In genomic region chr16:29811170-29811895, GRCh38 we compare ENCODE assay signal across 8 cellular contexts. TPM values are rescaled to one million over a fixed set of nuclear protein-coding genes. Genes with fewer than 3 reads are reported as not detected.
DNase-seq lines count a peak whose midpoint lies in the region; ATAC-seq, FAIRE-seq and TF ChIP-seq lines count a peak whose summit lies in the region.

No MANE protein-coding gene starts in this region.

- H3K4me1 ChIP-seq in DOHH2 (ENCODE audit: control insufficient read depth, low read length) = peaks cover 72% of the 10 kb centered on the region
- H3K4me1 ChIP-seq in keratinocyte (ENCODE audit: control insufficient read depth, extremely low read depth, insufficient read depth, low read length) = peaks cover 34% of the 10 kb centered on the region
- peaks cover 47% of the 10 kb centered on the region for H3K4me1 ChIP-seq in smooth muscle cell (ENCODE audit: low read depth)

- H3K9ac ChIP-seq in keratinocyte (ENCODE audit: control insufficient read depth, extremely low read depth, insufficient read depth, low read length) (peak overlapping the region; percentile 47), smooth muscle cell (ENCODE audit: low read depth) (peak overlapping the region; percentile 77)

- peak; percentile 74 for FAIRE-seq in keratinocyte (lab: Jason Lieb, UNC)

- TF ChIP-seq CTCF in DOHH2 (IDR thresholded peaks at IDR 0.05; ENCODE audit: low read depth, low read length, poor library complexity, severe bottlenecking) (no peak), WERI-Rb-1 (IDR thresholded peaks at IDR 0.05; ENCODE audit: low read depth, low read length) (no peak), keratinocyte (optimal IDR thresholded peaks at IDR 0.05 in 1 of 3, IDR thresholded peaks at IDR 0.05 in 1 of 3, conservative IDR thresholded peaks at IDR 0.05 in 1 of 3; ENCODE audit: extremely low read depth in 1 of 3, insufficient read depth in 2 of 3, low read length in 3 of 3) (no peak), smooth muscle cell (IDR thresholded peaks at IDR 0.05; ENCODE audit: borderline replicate concordance, insufficient read depth, poor library complexity, severe bottlenecking) (no peak)

- H3K4me3 ChIP-seq in DOHH2 (ENCODE audit: low read length) = peak overlapping the region; percentile 97
- peak overlapping the region; percentile 78 for H3K4me3 ChIP-seq in WERI-Rb-1 (ENCODE audit: low read depth, low read length)
- H3K4me3 ChIP-seq in keratinocyte (ENCODE audit: control insufficient read depth in 2 of 3, extremely low read depth in 1 of 3, insufficient read depth in 2 of 3, low read depth in 1 of 3, low read length in 3 of 3) = peak overlapping the region; percentile 23 to 72 (median 53)
- peak overlapping the region; percentile 63 for H3K4me3 ChIP-seq in smooth muscle cell

- peak overlapping the region; percentile 97 for H3K4me2 ChIP-seq in DOHH2 (ENCODE audit: low read length)
- peak overlapping the region; percentile 94 for H3K4me2 ChIP-seq in keratinocyte (ENCODE audit: control insufficient read depth, extremely low read depth, insufficient read depth, low read depth, low read length)
- peak overlapping the region; percentile 94 for H3K4me2 ChIP-seq in smooth muscle cell

- H4K20me1 ChIP-seq in DOHH2 (ENCODE audit: control insufficient read depth, insufficient read depth, low read depth, low read length) = peaks cover 24% of the 10 kb centered on the region
- H4K20me1 ChIP-seq in keratinocyte (ENCODE audit: control insufficient read depth, extremely low read depth, insufficient read depth, low read length) = no peaks in the 10 kb centered on the region
- peaks cover 28% of the 10 kb centered on the region for H4K20me1 ChIP-seq in smooth muscle cell (ENCODE audit: low read depth)

- H3K9me2 ChIP-seq in DOHH2 (replicated peaks; ENCODE audit: control insufficient read depth, low read length) = no peaks in the 10 kb centered on the region

- H3K27ac ChIP-seq in DOHH2 (ENCODE audit: low read depth, low read length) (peak overlapping the region; percentile 7; the same call in 1 of the 2 replicates), WERI-Rb-1 (peak overlapping the region; percentile 94), cingulate gyrus (ENCODE audit: low read depth, low read length) (peak overlapping the region; percentile 97), keratinocyte (ENCODE audit: control insufficient read depth, insufficient read depth, low read length) (peak overlapping the region; percentile 26), smooth muscle cell (ENCODE audit: low read depth) (peak overlapping the region; percentile 95)

- no peaks in the 10 kb centered on the region for H3K9me3 ChIP-seq in DOHH2 (ENCODE audit: control insufficient read depth, insufficient read depth, low read length)
- no peaks in the 10 kb centered on the region for H3K9me3 ChIP-seq in WERI-Rb-1 (ENCODE audit: severe bottlenecking)
- no peaks in the 10 kb centered on the region for H3K9me3 ChIP-seq in keratinocyte (ENCODE audit: control insufficient read depth, low read depth, low read length)
- no peaks in the 10 kb centered on the region for H3K9me3 ChIP-seq in smooth muscle cell (replicated peaks; ENCODE audit: low read depth)

- peak overlapping the region; percentile 33 for H2AFZ ChIP-seq in keratinocyte (ENCODE audit: control insufficient read depth, low read length)
- peak overlapping the region; percentile 25 for H2AFZ ChIP-seq in smooth muscle cell (ENCODE audit: low read depth)

- peaks cover 13% of the 10 kb centered on the region for H3F3A ChIP-seq in DOHH2 (ENCODE audit: control insufficient read depth, insufficient read depth)
- H3F3A ChIP-seq in smooth muscle cell (ENCODE audit: low read depth) = peaks cover 29% of the 10 kb centered on the region

- DNase-seq in NCI-H2171 treated with DMSO at 0.1 percent for 48 hours (lab: John Stamatoyannopoulos, UW) = peak; percentile 88
- peak; percentile 98 for DNase-seq in WERI-Rb-1
- no peak for DNase-seq in keratinocyte (ENCODE audit: low read depth, low spot score)
- peak; percentile 88 for DNase-seq in smooth muscle cell (lab: John Stamatoyannopoulos, UW; ENCODE audit: unreplicated experiment)
- no peak for DNase-seq in SKM-1 treated with dmso at 0.1 percent for 144 hours (lab: John Stamatoyannopoulos, UW; ENCODE audit: unreplicated experiment)

- H3K79me2 ChIP-seq in DOHH2 (ENCODE audit: control insufficient read depth, low read length) (peaks cover 28% of the 10 kb centered on the region), keratinocyte (ENCODE audit: control insufficient read depth, insufficient read depth, low read length) (peaks cover 22% of the 10 kb centered on the region), smooth muscle cell (ENCODE audit: low read depth) (peaks cover 39% of the 10 kb centered on the region)

- ATAC-seq in HG02678 (IDR thresholded peaks at IDR 0.05; ENCODE audit: unreplicated experiment) = peak; percentile 34

- no peaks in the 10 kb centered on the region for H3K27me3 ChIP-seq in DOHH2 (ENCODE audit: control insufficient read depth, low read length)
- no peaks in the 10 kb centered on the region for H3K27me3 ChIP-seq in WERI-Rb-1 (ENCODE audit: insufficient read depth, low read depth, severe bottlenecking)
- H3K27me3 ChIP-seq in keratinocyte (ENCODE audit: control insufficient read depth, extremely low read depth, insufficient read depth, low read length) = peaks cover 15% of the 10 kb centered on the region
- H3K27me3 ChIP-seq in smooth muscle cell (ENCODE audit: low read depth) = no peaks in the 10 kb centered on the region

- under 1% methylated on average over 30 of the region's 31 CpGs for WGBS in smooth muscle cell (ENCODE audit: low lambda C conversion rate)

- H3K9me1 ChIP-seq in keratinocyte (ENCODE audit: control insufficient read depth, extremely low read depth, insufficient read depth, low read length) = peaks cover 2% of the 10 kb centered on the region

- dilution Hi-C loops in keratinocyte (cut with MboI; ENCODE audit: extremely low pct_ligation_motif_present, low sequenced_read_pairs) = no loop called here

- H3K36me3 ChIP-seq in DOHH2 (ENCODE audit: control insufficient read depth, low read length) = peaks cover 39% of the 10 kb centered on the region
- peaks cover 32% of the 10 kb centered on the region for H3K36me3 ChIP-seq in WERI-Rb-1
- peaks cover 5 to 9% of the 10 kb centered on the region in 2 experiments for H3K36me3 ChIP-seq in keratinocyte (ENCODE audit: control insufficient read depth in 2 of 2, extremely low read depth in 1 of 2, insufficient read depth in 2 of 2, low read length in 2 of 2)
- H3K36me3 ChIP-seq in smooth muscle cell (ENCODE audit: low read depth) = no peaks in the 10 kb centered on the region

RNA-seq across cellular contexts. Expression of gene PRRT2, which starts 0.7 kb away (rescaled TPM):
- not detected in 3 replicates for polyA plus RNA-seq in keratinocyte
- not detected for polyA plus RNA-seq in keratinocyte (2011; ENCODE audit: low read depth)
- not detected in 2 replicates for polyA plus RNA-seq in keratinocyte (2011; cell fraction: cytosol; rRNA removed)
- 0.04 and 0.14 TPM in 2 replicates for polyA plus RNA-seq in keratinocyte (2011; cell fraction: nucleus; rRNA removed)
- polyA plus RNA-seq in keratinocyte (2012; ENCODE audit: low replicate concordance) = 0.10 and 0.38 TPM in 2 replicates
- polyA minus RNA-seq in keratinocyte = not detected in 3 replicates
- polyA minus RNA-seq in keratinocyte (2011; cell fraction: cytosol; rRNA and poly(A)+ RNA removed) = not detected
- not detected in 2 replicates for polyA minus RNA-seq in keratinocyte (2011; cell fraction: nucleus; rRNA and poly(A)+ RNA removed)
- 12.2 and 25.9 TPM in 2 replicates for total RNA-seq in smooth muscle cell
- 12.2 and 20.1 TPM in 2 replicates for polyA plus RNA-seq in smooth muscle cell

RNA-seq across cellular contexts. Expression of gene PAGR1, which starts 4.6 kb away (rescaled TPM):
- polyA plus RNA-seq in keratinocyte = 6.4 to 17.1 TPM (median 13.6 TPM) in 3 replicates
- 2.7 TPM for polyA plus RNA-seq in keratinocyte (2011; ENCODE audit: low read depth)
- polyA plus RNA-seq in keratinocyte (2011; cell fraction: cytosol; rRNA removed) = 5.9 and 12.0 TPM in 2 replicates
- polyA plus RNA-seq in keratinocyte (2011; cell fraction: nucleus; rRNA removed) = 5.1 and 5.3 TPM in 2 replicates
- polyA plus RNA-seq in keratinocyte (2012; ENCODE audit: low replicate concordance) = 4.7 and 19.3 TPM in 2 replicates
- polyA minus RNA-seq in keratinocyte = 1.5 to 2.7 TPM (median 2.0 TPM) in 3 replicates
- 4.2 TPM for polyA minus RNA-seq in keratinocyte (2011; cell fraction: cytosol; rRNA and poly(A)+ RNA removed)
- polyA minus RNA-seq in keratinocyte (2011; cell fraction: nucleus; rRNA and poly(A)+ RNA removed) = 2.3 and 2.9 TPM in 2 replicates
- total RNA-seq in smooth muscle cell = 15.6 and 21.1 TPM in 2 replicates
- polyA plus RNA-seq in smooth muscle cell = 34.5 and 44.8 TPM in 2 replicates

RNA-seq across cellular contexts. Expression of gene MAZ, which starts 5.0 kb away (rescaled TPM):
- polyA plus RNA-seq in keratinocyte = 48.5 to 82.3 TPM (median 59.0 TPM) in 3 replicates
- 43.0 TPM for polyA plus RNA-seq in keratinocyte (2011; ENCODE audit: low read depth)
- 56.3 and 78.7 TPM in 2 replicates for polyA plus RNA-seq in keratinocyte (2011; cell fraction: cytosol; rRNA removed)
- 42.7 and 43.6 TPM in 2 replicates for polyA plus RNA-seq in keratinocyte (2011; cell fraction: nucleus; rRNA removed)
- 63.9 and 156 TPM in 2 replicates for polyA plus RNA-seq in keratinocyte (2012; ENCODE audit: low replicate concordance)
- 139 to 296 TPM (median 165 TPM) in 3 replicates for polyA minus RNA-seq in keratinocyte
- polyA minus RNA-seq in keratinocyte (2011; cell fraction: cytosol; rRNA and poly(A)+ RNA removed) = 198 TPM
- 32.3 and 42.1 TPM in 2 replicates for polyA minus RNA-seq in keratinocyte (2011; cell fraction: nucleus; rRNA and poly(A)+ RNA removed)
- total RNA-seq in smooth muscle cell = 77.2 and 104 TPM in 2 replicates
- 215 and 229 TPM in 2 replicates for polyA plus RNA-seq in smooth muscle cell

RNA-seq across cellular contexts. Expression of gene MVP, which starts 8.9 kb away (rescaled TPM):
- polyA plus RNA-seq in keratinocyte = 130 to 213 TPM (median 148 TPM) in 3 replicates
- 29.4 TPM for polyA plus RNA-seq in keratinocyte (2011; ENCODE audit: low read depth)
- polyA plus RNA-seq in keratinocyte (2011; cell fraction: cytosol; rRNA removed) = 124 and 190 TPM in 2 replicates
- 291 and 376 TPM in 2 replicates for polyA plus RNA-seq in keratinocyte (2011; cell fraction: nucleus; rRNA removed)
- 69.0 and 193 TPM in 2 replicates for polyA plus RNA-seq in keratinocyte (2012; ENCODE audit: low replicate concordance)
- 404 to 958 TPM (median 529 TPM) in 3 replicates for polyA minus RNA-seq in keratinocyte
- polyA minus RNA-seq in keratinocyte (2011; cell fraction: cytosol; rRNA and poly(A)+ RNA removed) = 337 TPM
- polyA minus RNA-seq in keratinocyte (2011; cell fraction: nucleus; rRNA and poly(A)+ RNA removed) = 295 and 307 TPM in 2 replicates
- 47.5 and 57.4 TPM in 2 replicates for total RNA-seq in smooth muscle cell
- polyA plus RNA-seq in smooth muscle cell = 110 and 123 TPM in 2 replicates

RNA-seq across cellular contexts. Expression of gene KIF22, which starts 20.8 kb away (rescaled TPM):
- 36.3 to 48.3 TPM (median 43.7 TPM) in 3 replicates for polyA plus RNA-seq in keratinocyte
- 14.3 TPM for polyA plus RNA-seq in keratinocyte (2011; ENCODE audit: low read depth)
- 17.2 and 23.7 TPM in 2 replicates for polyA plus RNA-seq in keratinocyte (2011; cell fraction: cytosol; rRNA removed)
- polyA plus RNA-seq in keratinocyte (2011; cell fraction: nucleus; rRNA removed) = 72.3 and 83.5 TPM in 2 replicates
- 15.4 and 26.9 TPM in 2 replicates for polyA plus RNA-seq in keratinocyte (2012; ENCODE audit: low replicate concordance)
- polyA minus RNA-seq in keratinocyte = 46.4 to 57.5 TPM (median 48.8 TPM) in 3 replicates
- polyA minus RNA-seq in keratinocyte (2011; cell fraction: cytosol; rRNA and poly(A)+ RNA removed) = 41.4 TPM
- 39.9 and 56.2 TPM in 2 replicates for polyA minus RNA-seq in keratinocyte (2011; cell fraction: nucleus; rRNA and poly(A)+ RNA removed)
- total RNA-seq in smooth muscle cell = 16.0 and 19.8 TPM in 2 replicates
- polyA plus RNA-seq in smooth muscle cell = 33.5 and 35.7 TPM in 2 replicates

Comparison
In these comparisons a context has a peak if more than half of its experiments do, and no peak if none do; other contexts are left out.
1. H3K27ac ChIP-seq: peak in every context shown above with its lines; median percentile 97 in cingulate gyrus; 95 in smooth muscle cell; 94 in WERI-Rb-1; 26 in keratinocyte; 7 in DOHH2.
2. DNase-seq: peak in NCI-H2171 treated with DMSO at 0.1 percent for 48 hours (single experiment), WERI-Rb-1 (single experiment) and smooth muscle cell (single experiment); none in keratinocyte (single experiment) and SKM-1 treated with dmso at 0.1 percent for 144 hours (single experiment).
3. Peak in every context shown above with its lines, with median percentiles within 50 percentile points of each other: H3K4me2 ChIP-seq and H3K4me3 ChIP-seq.